15 cellular contexts compared by ENCODE assay signal in the genomic region with DNA sequence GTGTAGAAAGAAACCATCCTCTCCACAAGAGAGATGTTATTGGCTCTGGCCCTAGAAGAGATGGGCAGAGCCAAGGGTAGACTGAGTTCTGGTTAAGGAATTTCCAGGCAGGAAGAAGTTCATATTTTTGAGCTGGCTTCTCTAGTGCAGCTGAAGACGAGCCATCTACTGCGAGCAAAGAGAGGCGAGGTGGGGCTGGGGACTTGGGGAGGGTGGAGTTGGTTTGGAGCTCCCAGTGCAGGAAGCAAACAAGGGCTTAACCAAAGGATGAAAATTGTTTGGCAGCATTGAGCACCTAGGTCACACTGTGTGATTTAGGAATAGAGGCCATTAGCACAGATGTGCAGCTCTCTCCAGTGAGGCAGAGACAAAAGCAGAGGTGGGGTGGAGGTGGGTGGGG.
DNase-seq lines count a peak whose midpoint lies in the region; ATAC-seq and TF ChIP-seq lines count a peak whose summit lies in the region.
"Had no signal": no experiment of that assay in that cellular context is flagged by ENCODE, and none has a peak within 500 bp of the region (broad histone marks: within the 10 kb centered on the region; RNA-seq: fewer than 3 reads in every experiment).

No MANE protein-coding gene starts in this region.

- peak in 1 of 2 donors; percentile 47 for ATAC-seq in upper lobe of left lung (ENCODE audit: low FRiP score in 2 of 2)
- ATAC-seq in stimulated activated naive CD8-positive, alpha-beta T cell treated with anti-CD3 and anti-CD28 coated beads, Interleukin-15, Interleukin-2, amounts not matched to agents 100 U/mL and 50 U/mL, for 24 hours: no peak
- ATAC-seq: PC-3 had no signal

- no peak for TF ChIP-seq POLR2A in esophagus squamous epithelium (IDR thresholded peaks at IDR 0.05)
- TF ChIP-seq POLR2A in upper lobe of left lung (IDR thresholded peaks at IDR 0.05): no peak

- H3K36me3 Mint-ChIP-seq in nephron (ENCODE audit: low read depth): no peaks in the 10 kb centered on the region

- no peaks in the 10 kb centered on the region for H3K27me3 ChIP-seq in esophagus squamous epithelium
- no peaks in the 10 kb centered on the region for H3K27me3 ChIP-seq in upper lobe of left lung
- H3K27me3 ChIP-seq: ovary had no signal

- peak overlapping the region; percentile 87 to 98 (median 95) for H3K27ac Mint-ChIP-seq in nephron
- H3K27ac Mint-ChIP-seq: activated CD4-positive, alpha-beta T cell treated with anti-CD3 and anti-CD28 coated beads, Interleukin-2, amount 10 ng/mL, durations not matched to agents 24 days and 14 days; T-helper 1 cell treated with Interleukin-12 subunit alpha and Interleukin-12 subunit beta and Interleukin-4 antibody, amounts not matched to agents 30 μg/mL and 1 μg/mL, for 36 hours had no signal

- peak overlapping the region; percentile 53 to 95 (median 70) for H3K27ac ChIP-seq in esophagus squamous epithelium
- peak overlapping the region in 3 of 4 donors; percentile 39 to 81 (median 69) for H3K27ac ChIP-seq in upper lobe of left lung
- H3K27ac ChIP-seq: ovary had no signal

- no peaks in the 10 kb centered on the region for H3K36me3 ChIP-seq in esophagus squamous epithelium
- H3K36me3 ChIP-seq in upper lobe of left lung: no peaks in the 10 kb centered on the region
- H3K36me3 ChIP-seq: ovary had no signal

- no peaks in the 10 kb centered on the region for H3K27me3 Mint-ChIP-seq in nephron (ENCODE audit: low read depth)
- H3K27me3 Mint-ChIP-seq: activated CD4-positive, alpha-beta T cell treated with anti-CD3 and anti-CD28 coated beads, Interleukin-2, amount 10 ng/mL, durations not matched to agents 24 days and 14 days had no signal

- H3K4me3 Mint-ChIP-seq in nephron: no peak overlapping the region
- H3K4me3 Mint-ChIP-seq: activated CD4-positive, alpha-beta T cell treated with anti-CD3 and anti-CD28 coated beads, Interleukin-2, amount 10 ng/mL, durations not matched to agents 24 days and 14 days; T-helper 1 cell treated with Interleukin-12 subunit alpha and Interleukin-12 subunit beta and Interleukin-4 antibody, amounts not matched to agents 30 μg/mL and 1 μg/mL, for 36 hours had no signal

- H3K9me3 ChIP-seq in esophagus squamous epithelium (no peaks in the 10 kb centered on the region), upper lobe of left lung (no peaks in the 10 kb centered on the region)
- H3K9me3 ChIP-seq: ovary had no signal

- H3K4me1 ChIP-seq in esophagus squamous epithelium (peaks cover 49 to 78% (median 63%) of the 10 kb centered on the region in 3 donors), upper lobe of left lung (peaks cover 43 to 62% (median 55%) of the 10 kb centered on the region in 4 donors)

- no peaks in the 10 kb centered on the region for H3K9me3 Mint-ChIP-seq in nephron
- H3K9me3 Mint-ChIP-seq: activated CD4-positive, alpha-beta T cell treated with anti-CD3 and anti-CD28 coated beads, Interleukin-2, amount 10 ng/mL, durations not matched to agents 24 days and 14 days; T-helper 1 cell treated with Interleukin-12 subunit alpha and Interleukin-12 subunit beta and Interleukin-4 antibody, amounts not matched to agents 30 μg/mL and 1 μg/mL, for 36 hours had no signal

- DNase-seq in NCI-H69 (lab: John Stamatoyannopoulos, UW) (peak; percentile 18), esophagus squamous epithelium (lab: John Stamatoyannopoulos, UW) (no peak), upper lobe of left lung (no peak), NCI-H2227 (lab: John Stamatoyannopoulos, UW; ENCODE audit: unreplicated experiment) (no peak), T-helper 1 cell (no peak)
- DNase-seq in stimulated activated naive CD8-positive, alpha-beta T cell treated with anti-CD3 and anti-CD28 coated beads, Interleukin-15, Interleukin-2, amounts not matched to agents 100 U/mL and 50 U/mL, for 24 hours: no peak
- DNase-seq: activated CD4-positive, alpha-beta T cell treated with anti-CD3 and anti-CD28 coated beads, Interleukin-2, amount 10 ng/mL, durations not matched to agents 24 days and 14 days; effector CD4-positive, alpha-beta T cell; NCI-H226; ovary; PC-3; stimulated activated CD4-positive, alpha-beta T cell treated with anti-CD3 and anti-CD28 coated beads, Interleukin-1b, Interleukin-23, amount 100 ng/mL, for 48 hours had no signal

- no peak for TF ChIP-seq EP300 in upper lobe of left lung (IDR thresholded peaks at IDR 0.05)

- TF ChIP-seq CTCF in esophagus squamous epithelium (IDR thresholded peaks at IDR 0.05) (no peak), nephron (IDR thresholded peaks at IDR 0.05; ENCODE audit: unreplicated experiment in 3 of 3) (no peak), upper lobe of left lung (IDR thresholded peaks at IDR 0.05) (no peak)

- 22 to 26% methylated on average over 3 of the region's 3 CpGs for WGBS in esophagus squamous epithelium, 2 donors
- 51 to 58% methylated on average over 3 of the region's 3 CpGs for WGBS in upper lobe of left lung, 2 donors

- intact Hi-C loops in esophagus squamous epithelium (cut with DNase I): no loop called here

- H3K4me3 ChIP-seq in esophagus squamous epithelium (no peak overlapping the region), upper lobe of left lung (no peak overlapping the region)
- H3K4me3 ChIP-seq: lung, ovary had no signal

- H3K4me1 Mint-ChIP-seq in nephron: peaks cover 89% of the 10 kb centered on the region
